In genomic region chr5:107155667-107156066, GRCh38 we compare ENCODE assay signal across 19 cellular contexts.
A peak's percentile ranks its signal among the peaks of the same experiment; 100 is the strongest.
DNase-seq lines count a peak whose midpoint lies in the region; ATAC-seq and TF ChIP-seq lines count a peak whose summit lies in the region.
"Had no signal": no experiment of that assay in that cellular context is flagged by ENCODE, and none has a peak within 500 bp of the region (broad histone marks: within the 10 kb centered on the region; RNA-seq: fewer than 3 reads in every experiment).

No MANE protein-coding gene starts in this region.

- no peak overlapping the region for H3K27ac Mint-ChIP-seq in MCF 10A (ENCODE audit: low read depth, unreplicated experiment)
- H3K27ac Mint-ChIP-seq: HFFc6; T-helper 2 cell treated with Interferon-gamma antibody and Interleukin-4, amounts not matched to agents 5 μg/mL and 100 μg/mL, for 36 hours had no signal

- POLR2A ChIA-PET in MCF 10A (lab: Yijun Ruan, JAX) = no interaction called here

- no peaks in the 10 kb centered on the region for H3K36me3 Mint-ChIP-seq in MCF 10A (ENCODE audit: insufficient read depth, unreplicated experiment)

- DNase-seq in MCF 10A (ENCODE audit: unreplicated experiment) = peak; percentile 1
- DNase-seq in breast epithelium (ENCODE audit: low spot score in 2 of 2) = no peak
- DNase-seq in NCI-H2227 (lab: John Stamatoyannopoulos, UW; ENCODE audit: unreplicated experiment) = peak; percentile 74
- DNase-seq in SK-N-DZ (ENCODE audit: low spot score) = peak; percentile 7
- DNase-seq in stimulated activated naive CD4-positive, alpha-beta T cell treated with Interleukin-2 at 50 U/mL for 16 hours (lab: John Stamatoyannopoulos, UW) = no peak
- no peak for DNase-seq in SKM-1 (lab: John Stamatoyannopoulos, UW; ENCODE audit: unreplicated experiment)
- DNase-seq: ACHN, AML-193, COR-L47, DMS53, HFFc6, MG63, NCI-H1092, NCI-H1694, NCI-H526 treated with DMSO at 0.1 percent for 48 hours, SIG-M5 had no signal

- intact Hi-C loops in MCF 10A (cut with micrococcal nuclease) (no loop called here), breast epithelium (cut with DNase I; ENCODE audit: low total_unique reads) (no loop called here)

- H3K9me3 Mint-ChIP-seq in MCF 10A (ENCODE audit: unreplicated experiment) = peaks cover 5% of the 10 kb centered on the region
- H3K9me3 Mint-ChIP-seq: T-helper 2 cell treated with Interferon-gamma antibody and Interleukin-4, amounts not matched to agents 5 μg/mL and 100 μg/mL, for 36 hours had no signal

- no peak overlapping the region for H3K27ac ChIP-seq in breast epithelium

- H3K36me3 ChIP-seq in breast epithelium = no peaks in the 10 kb centered on the region
- H3K36me3 ChIP-seq: MG63 had no signal

- no peak for ATAC-seq in GM19324 (IDR thresholded peaks at IDR 0.05; ENCODE audit: low FRiP score, unreplicated experiment)
- ATAC-seq: HepG2 had no signal

- no peaks in the 10 kb centered on the region for H3K27me3 Mint-ChIP-seq in MCF 10A (ENCODE audit: insufficient read depth, unreplicated experiment)

- no peak overlapping the region for H3K4me3 ChIP-seq in breast epithelium
- H3K4me3 ChIP-seq: MG63 had no signal

- no peaks in the 10 kb centered on the region for H3K4me1 ChIP-seq in breast epithelium

- no peak overlapping the region for H3K4me3 Mint-ChIP-seq in MCF 10A (ENCODE audit: unreplicated experiment)
- H3K4me3 Mint-ChIP-seq: HFFc6; T-helper 2 cell treated with Interferon-gamma antibody and Interleukin-4, amounts not matched to agents 5 μg/mL and 100 μg/mL, for 36 hours had no signal

- TF ChIP-seq CTCF in MCF 10A (IDR thresholded peaks at IDR 0.05; ENCODE audit: unreplicated experiment) (no peak), breast epithelium (IDR thresholded peaks at IDR 0.05) (no peak)

- H3K9me3 ChIP-seq in breast epithelium = no peaks in the 10 kb centered on the region

- H3K27me3 ChIP-seq in breast epithelium = no peaks in the 10 kb centered on the region
- H3K27me3 ChIP-seq: MG63 had no signal

- CTCF ChIA-PET in MCF 10A (lab: Yijun Ruan, JAX) = no interaction called here

- no TSS peak for BruUV-seq in MCF 10A (replicated peaks; lab: Mats Ljungman, UMichigan)

- TF ChIP-seq POLR2A in breast epithelium (IDR thresholded peaks at IDR 0.05) = no peak

- no peaks in the 10 kb centered on the region for H3K4me1 Mint-ChIP-seq in MCF 10A (ENCODE audit: insufficient read depth, unreplicated experiment)

Comparison
In these comparisons a context has a peak if more than half of its experiments do, and no peak if none do; other contexts are left out.
1. DNase-seq: peak in MCF 10A (single experiment), NCI-H2227 (single experiment) and SK-N-DZ (single experiment); none in breast epithelium (0 of 2), stimulated activated naive CD4-positive, alpha-beta T cell treated with Interleukin-2 at 50 U/mL for 16 hours (single experiment) and SKM-1 (single experiment).